ENCODE assay signal across 18 cellular contexts in the genomic region with DNA sequence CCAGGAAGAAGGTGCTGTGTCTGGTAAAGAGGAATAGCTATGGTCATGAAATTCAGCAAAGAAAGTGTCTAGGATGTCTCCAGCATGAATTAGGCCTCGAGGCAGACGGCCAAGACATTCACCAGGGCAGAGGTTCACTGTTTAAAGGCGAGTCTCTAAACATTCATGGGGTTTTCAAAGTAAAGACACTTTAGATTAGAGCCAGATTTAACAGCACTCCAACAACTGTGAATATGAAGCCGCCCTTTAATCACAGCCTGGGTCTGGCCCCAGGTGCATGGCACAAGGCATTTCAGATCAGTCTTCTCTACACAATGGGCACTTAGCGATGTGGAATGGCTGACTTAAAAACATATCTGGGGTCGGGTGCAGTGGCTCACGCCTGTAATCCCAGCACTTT.
"Had no signal": no experiment of that assay in that cellular context is flagged by ENCODE, and none has a peak within 500 bp of the region (broad histone marks: within the 10 kb centered on the region; RNA-seq: fewer than 3 reads in every experiment).

No MANE protein-coding gene starts in this region.

- H3K4me3 Mint-ChIP-seq: endodermal cell; memory B cell; natural killer cell; stimulated activated naive CD8-positive, alpha-beta T cell treated with anti-CD3 and anti-CD28 coated beads, Interleukin-15, Interleukin-2, amounts not matched to agents 100 ng/mL and 50 ng/mL, for 24 hours had no signal

- H3K27me3 Mint-ChIP-seq: memory B cell; stimulated activated naive CD8-positive, alpha-beta T cell treated with anti-CD3 and anti-CD28 coated beads, Interleukin-15, Interleukin-2, amounts not matched to agents 100 ng/mL and 50 ng/mL, for 24 hours had no signal

- ATAC-seq: natural killer cell had no signal

- FAIRE-seq: bronchial epithelial cell had no signal

- H3K9me3 Mint-ChIP-seq: endodermal cell; memory B cell; natural killer cell; stimulated activated naive CD8-positive, alpha-beta T cell treated with anti-CD3 and anti-CD28 coated beads, Interleukin-15, Interleukin-2, amounts not matched to agents 100 ng/mL and 50 ng/mL, for 24 hours had no signal

- H3K4me3 ChIP-seq: dorsolateral prefrontal cortex, left ventricle myocardium inferior, prostate gland, skin epidermis, testis had no signal

- H3K27ac ChIP-seq: left ventricle myocardium inferior, skin epidermis, testis, VCaP had no signal

- H3K27ac Mint-ChIP-seq: endodermal cell; memory B cell; natural killer cell; stimulated activated naive CD8-positive, alpha-beta T cell treated with anti-CD3 and anti-CD28 coated beads, Interleukin-15, Interleukin-2, amounts not matched to agents 100 ng/mL and 50 ng/mL, for 24 hours had no signal

- H3K36me3 ChIP-seq: left ventricle myocardium inferior, prostate gland had no signal

- H3K27me3 ChIP-seq: dorsolateral prefrontal cortex, testis had no signal

- DNase-seq: activated CD4-positive, alpha-beta T cell treated with anti-CD3 and anti-CD28 coated beads for 1 hour; activated CD4-positive, alpha-beta T cell treated with anti-CD3 and anti-CD28 coated beads, Interleukin-2, amount 50 U/mL, for 4 hours; activated naive CD4-positive, alpha-beta T cell treated with Interleukin-2 at 50 U/mL for 16 hours; activated T-cell treated with anti-CD3 and anti-CD28 coated beads for 4 hours; endodermal cell; left ventricle myocardium inferior; natural killer cell; stimulated activated CD4-positive, alpha-beta T cell treated with anti-CD3 and anti-CD28 coated beads, Interleukin-4, amount 100 ng/mL, for 4 hours; stimulated activated CD8-positive, alpha-beta memory T cell treated with anti-CD3 and anti-CD28 coated beads, Interleukin-4, amount 100 ng/mL, for 48 hours; T1000; testis had no signal

- H3K9me3 ChIP-seq: left ventricle myocardium inferior, prostate gland, testis had no signal
